21 cellular contexts compared by ENCODE assay signal in the genomic region with DNA sequence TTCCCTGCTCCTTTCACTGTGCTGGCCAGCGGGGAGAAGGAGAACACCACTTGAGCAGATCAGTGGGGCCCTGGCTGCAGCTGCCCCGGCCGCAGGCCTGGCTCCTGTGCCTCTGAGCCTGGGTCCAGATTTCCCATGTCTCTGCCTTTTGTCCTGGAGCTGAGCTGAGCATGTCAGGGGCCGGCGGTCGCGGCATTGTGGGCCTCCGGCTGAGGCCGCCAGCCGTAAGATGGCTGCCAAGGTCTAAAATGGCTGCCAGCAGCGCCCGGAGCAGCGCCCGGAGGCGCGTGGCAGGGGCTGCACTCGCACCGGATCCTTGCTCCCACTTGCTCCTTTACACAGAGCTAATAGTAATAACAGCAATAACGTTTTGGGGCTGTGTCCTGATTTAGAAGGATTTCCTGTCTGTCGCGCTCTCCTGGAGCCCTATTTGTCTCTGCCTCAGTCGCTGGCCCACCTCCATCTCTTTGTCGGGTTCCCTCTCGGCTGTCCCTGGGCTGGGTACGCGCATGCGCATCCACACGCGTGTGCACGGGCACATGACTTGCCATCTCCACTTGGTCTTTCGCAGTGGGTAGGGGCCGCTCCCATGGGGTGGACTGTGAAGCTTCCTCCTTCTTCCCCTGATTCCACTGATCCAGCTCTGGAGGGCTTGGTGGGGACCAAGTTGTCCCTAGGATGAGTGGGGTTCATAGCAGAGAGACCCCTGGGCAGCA. TPM values are rescaled to one million over a fixed set of nuclear protein-coding genes. Genes with fewer than 3 reads are reported as not detected.
DNase-seq lines count a peak whose midpoint lies in the region; ATAC-seq lines count a peak whose summit lies in the region.
"Had no signal": no experiment of that assay in that cellular context is flagged by ENCODE, and none has a peak within 500 bp of the region (broad histone marks: within the 10 kb centered on the region; RNA-seq: fewer than 3 reads in every experiment).

No MANE protein-coding gene starts in this region.

- H3K9ac ChIP-seq in subcutaneous abdominal adipose tissue (ENCODE audit: low read length in 5 of 5): peak overlapping the region in 1 of 5 donors; percentile 39
- H3K9ac ChIP-seq: KMS-11 had no signal

- peaks cover 3 to 67% (median 52%) of the 10 kb centered on the region in 5 donors for H3K4me1 ChIP-seq in subcutaneous abdominal adipose tissue (ENCODE audit: control insufficient read depth in 5 of 5, insufficient read depth in 5 of 5, low read length in 5 of 5)
- H3K4me1 ChIP-seq: right lobe of liver had no signal

- no peaks in the 10 kb centered on the region for H3K9me3 ChIP-seq in subcutaneous abdominal adipose tissue (ENCODE audit: control insufficient read depth in 5 of 5, low read length in 5 of 5)
- H3K9me3 ChIP-seq: right lobe of liver had no signal

- H3K27me3 ChIP-seq in subcutaneous abdominal adipose tissue (ENCODE audit: control insufficient read depth in 5 of 5, insufficient read depth in 4 of 5, low read length in 5 of 5): no peaks in the 10 kb centered on the region
- H3K27me3 ChIP-seq: right lobe of liver had no signal

- no peaks in the 10 kb centered on the region for H3K9me3 Mint-ChIP-seq in activated naive CD4-positive, alpha-beta T cell treated with anti-CD3 and anti-CD28 coated beads, Interleukin-2, amount 50 U/mL, for 72 hours
- H3K9me3 Mint-ChIP-seq: activated naive CD4-positive, alpha-beta T cell treated with anti-CD3 and anti-CD28 coated beads, Interleukin-2, amount 10 ng/mL, durations not matched to agents 7 days and 5 days; immature natural killer cell; nephron progenitor cell had no signal

- H3K36me3 ChIP-seq in subcutaneous abdominal adipose tissue (ENCODE audit: control insufficient read depth in 5 of 5, insufficient read depth in 5 of 5, low read length in 5 of 5): peaks cover 0 to 27% (median 22%) of the 10 kb centered on the region in 5 donors
- H3K36me3 ChIP-seq: right lobe of liver had no signal

- in situ Hi-C loops in G401 (cut with HindIII; ENCODE audit: low sequenced_read_pairs): loop anchor here (25.0 kb wide), 1 partner anchor 158 kb away; a partner anchor contains a TSS

- DNase-seq in G401 (ENCODE audit: low spot score) (peak; percentile 88), caudate nucleus (lab: John Stamatoyannopoulos, UW) (peak in 52 of 61 donors; percentile 22 to 81 (median 62)), medulla oblongata (ENCODE audit: extremely low spot score) (peak; percentile 73), NCI-H510A (lab: John Stamatoyannopoulos, UW) (no peak), SHP77 (lab: John Stamatoyannopoulos, UW) (no peak)
- no peak for DNase-seq in activated T-cell treated with anti-CD3 and anti-CD28 coated beads, Interleukin-2, amount 50 U/mL, for 1 hour
- no peak for DNase-seq in activated naive CD4-positive, alpha-beta T cell treated with anti-CD3 and anti-CD28 coated beads, Interleukin-2, amount 50 U/mL, for 72 hours (ENCODE audit: low spot score in 2 of 2)
- DNase-seq: activated CD4-positive, alpha-beta T cell treated with anti-CD3 and anti-CD28 coated beads for 36 hours; activated naive CD4-positive, alpha-beta T cell treated with anti-CD3 and anti-CD28 coated beads, Interleukin-2, amount 10 ng/mL, durations not matched to agents 7 days and 5 days; Calu3; immature natural killer cell; mammary epithelial cell; NCI-H1105 treated with DMSO at 0.1 percent for 48 hours; NCI-H2171; nephron progenitor cell; right lobe of liver; stimulated activated CD4-positive, alpha-beta T cell treated with anti-CD3 and anti-CD28 coated beads, Interleukin-4, amount 100 ng/mL, for 4 hours; T-helper 2 cell had no signal

- H3K27ac ChIP-seq in caudate nucleus (ENCODE audit: low read depth, low read length) (peak overlapping the region; percentile 98), subcutaneous abdominal adipose tissue (ENCODE audit: low read depth, low read length) (peak overlapping the region; percentile 54)
- H3K27ac ChIP-seq: HL-60, KMS-11, right lobe of liver had no signal

- H3K27ac Mint-ChIP-seq in activated naive CD4-positive, alpha-beta T cell treated with anti-CD3 and anti-CD28 coated beads, Interleukin-2, amount 50 U/mL, for 72 hours: no peak overlapping the region
- H3K27ac Mint-ChIP-seq: activated CD4-positive, alpha-beta T cell treated with anti-CD3 and anti-CD28 coated beads for 36 hours; activated naive CD4-positive, alpha-beta T cell treated with anti-CD3 and anti-CD28 coated beads, Interleukin-2, amount 10 ng/mL, durations not matched to agents 7 days and 5 days; immature natural killer cell; nephron progenitor cell had no signal

- ATAC-seq in activated naive CD4-positive, alpha-beta T cell treated with anti-CD3 and anti-CD28 coated beads, Interleukin-2, amount 50 U/mL, for 72 hours: no peak
- ATAC-seq: activated CD4-positive, alpha-beta T cell treated with anti-CD3 and anti-CD28 coated beads for 36 hours had no signal

- H3K4me3 ChIP-seq in subcutaneous abdominal adipose tissue (ENCODE audit: low read depth in 1 of 5, low read length in 5 of 5): peak overlapping the region in 1 of 5 donors; percentile 6
- H3K4me3 ChIP-seq: right lobe of liver had no signal

- no peaks in the 10 kb centered on the region for H3K36me3 Mint-ChIP-seq in activated naive CD4-positive, alpha-beta T cell treated with anti-CD3 and anti-CD28 coated beads, Interleukin-2, amount 50 U/mL, for 72 hours
- H3K36me3 Mint-ChIP-seq: activated naive CD4-positive, alpha-beta T cell treated with anti-CD3 and anti-CD28 coated beads, Interleukin-2, amount 10 ng/mL, durations not matched to agents 7 days and 5 days; immature natural killer cell had no signal

RNA-seq across cellular contexts. Expression of a gene that starts 32.1 kb away (rescaled TPM):
- total RNA-seq in G401 (2014; rRNA removed; shearing (Covaris generic)): not detected in 2 replicates
- 1 to 10 TPM in 1 of 2 donors, under 1 TPM in 1; 0.71 to 3.2 TPM for total RNA-seq in activated naive CD4-positive, alpha-beta T cell treated with anti-CD3 and anti-CD28 coated beads, Interleukin-2, amount 50 U/mL, for 72 hours
- total RNA-seq: Calu3, mammary epithelial cell had no signal

RNA-seq across cellular contexts. Expression of a gene that starts 46.0 kb away (rescaled TPM):
- 86.8 and 87.0 TPM in 2 replicates for total RNA-seq in G401 (2014; rRNA removed; shearing (Covaris generic))
- total RNA-seq in activated naive CD4-positive, alpha-beta T cell treated with anti-CD3 and anti-CD28 coated beads, Interleukin-2, amount 50 U/mL, for 72 hours: 10 to 100 TPM; 65.5 to 82.4 TPM

RNA-seq across cellular contexts. Expression of a gene that starts 47.5 kb away (rescaled TPM):
- 53.4 and 60.5 TPM in 2 replicates for total RNA-seq in G401 (2014; rRNA removed; shearing (Covaris generic))
- total RNA-seq in activated naive CD4-positive, alpha-beta T cell treated with anti-CD3 and anti-CD28 coated beads, Interleukin-2, amount 50 U/mL, for 72 hours: 10 to 100 TPM; 56.0 to 67.0 TPM

Comparison
In these comparisons a context has a peak if more than half of its experiments do, and no peak if none do; other contexts are left out.
1. DNase-seq: peak in G401 (single experiment), caudate nucleus (52 of 61) and medulla oblongata (single experiment); none in activated T-cell treated with anti-CD3 and anti-CD28 coated beads, Interleukin-2, amount 50 U/mL, for 1 hour (single experiment), NCI-H510A (single experiment), activated naive CD4-positive, alpha-beta T cell treated with anti-CD3 and anti-CD28 coated beads, Interleukin-2, amount 50 U/mL, for 72 hours (0 of 2) and SHP77 (0 of 2).